Comparison of ENCODE assay signal across 8 cellular contexts in the genomic region with DNA sequence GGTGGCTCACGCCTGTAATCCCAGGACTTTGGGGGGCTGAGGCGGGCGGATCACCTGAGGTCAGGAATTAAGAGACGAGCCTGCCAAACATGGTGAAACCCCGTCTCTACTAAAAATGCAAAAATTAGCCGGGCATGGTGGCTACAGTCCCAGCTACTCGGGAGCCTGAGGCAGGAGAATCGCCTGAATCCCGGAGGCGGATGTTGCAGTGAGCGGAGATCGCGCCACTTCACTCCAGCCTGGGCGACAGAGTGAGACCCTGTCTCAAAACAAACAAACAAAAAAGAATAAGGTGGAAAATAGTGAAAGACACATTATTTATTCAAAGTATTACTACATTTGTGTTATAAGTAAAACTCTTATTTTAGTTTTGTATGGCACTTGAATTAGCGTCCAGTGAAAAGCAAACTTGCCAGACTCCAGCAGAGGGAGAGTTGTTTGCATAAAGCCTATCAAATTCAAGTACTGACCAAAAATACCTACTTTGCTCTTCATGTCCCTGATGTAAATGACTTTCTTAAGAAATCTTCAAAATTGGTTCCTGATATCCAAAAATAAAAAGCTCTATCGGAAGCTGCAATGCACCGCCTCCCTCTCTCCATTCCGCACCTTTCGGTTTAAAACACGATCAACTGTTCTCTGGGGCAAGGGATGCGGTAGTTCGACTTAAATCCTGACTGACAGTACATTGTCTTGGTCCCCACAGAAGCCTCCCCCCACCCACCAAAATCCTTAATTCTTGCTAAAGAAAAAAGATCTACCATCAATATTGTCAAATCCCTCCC. TPM values are rescaled to one million over a fixed set of nuclear protein-coding genes. Genes with fewer than 3 reads are reported as not detected.
A peak's percentile ranks its signal among the peaks of the same experiment; 100 is the strongest.
DNase-seq lines count a peak whose midpoint lies in the region; ATAC-seq and TF ChIP-seq lines count a peak whose summit lies in the region.

No MANE protein-coding gene starts in this region.

- POLR2A ChIA-PET in AG04450 (lab: Yijun Ruan, JAX), result interaction anchor here (1.1 to 1.6 kb wide), 3 partner anchors 79 to 191 kb away, joined by 3 to 8 read pairs (median 3); no protein-coding TSS in a partner anchor
- POLR2A ChIA-PET in HEK293T (lab: Yijun Ruan, JAX), result no interaction called here

- H3K36me3 ChIP-seq in mesodermal cell (ENCODE audit: control insufficient read depth, insufficient read depth, low read length), result peaks cover 28% of the 10 kb centered on the region

- TF ChIP-seq CTCF in AG04450 (IDR thresholded peaks at IDR 0.05; ENCODE audit: low read depth, low read length), result peak; percentile 24; the same call in 1 of the 2 replicates
- peak; percentile 7 for TF ChIP-seq CTCF in cardiac fibroblast (IDR thresholded peaks at IDR 0.05; ENCODE audit: low read depth, low read length)

- H3K27me3 ChIP-seq in AG04450 (ENCODE audit: control insufficient read depth, insufficient read depth, low read length), result no peaks in the 10 kb centered on the region

- ATAC-seq in HG02588 (IDR thresholded peaks at IDR 0.05; ENCODE audit: unreplicated experiment), result no peak
- ATAC-seq in HG03045 (IDR thresholded peaks at IDR 0.05; ENCODE audit: unreplicated experiment), result no peak

- peak overlapping the region; percentile 98 to 100 (median 98) for H3K4me3 Mint-ChIP-seq in IgD-negative memory B cell

- peaks cover 9% of the 10 kb centered on the region for H3K36me3 Mint-ChIP-seq in IgD-negative memory B cell

- WGBS in mesodermal cell (ENCODE audit: insufficient coverage in 2 of 2), 2 experiments, result 29 to 35% methylated on average over 13 to 16 of the region's 22 CpGs

- H3K4me3 ChIP-seq in AG04450 (ENCODE audit: low read depth, low read length), result peak overlapping the region; percentile 93
- peak overlapping the region; percentile 77 to 91 for H3K4me3 ChIP-seq in cardiac fibroblast (replicated peaks in 1 of 2; ENCODE audit: low read depth in 2 of 2, low read length in 2 of 2)
- H3K4me3 ChIP-seq in mesodermal cell (ENCODE audit: extremely low read depth, insufficient read depth, low read length, poor library complexity, severe bottlenecking), result peak overlapping the region; percentile 89

- H3K27ac ChIP-seq in AG04450 (ENCODE audit: low read depth, low read length) (no peak overlapping the region), mesodermal cell (ENCODE audit: low read depth, low read length, severe bottlenecking) (peak overlapping the region; percentile 92)

- DNase-seq in AG04450 (ENCODE audit: low read depth, low spot score) (no peak), cardiac fibroblast (ENCODE audit: low read depth in 2 of 2) (peak; percentile 29 to 30), NK-92 (lab: John Stamatoyannopoulos, UW; ENCODE audit: unreplicated experiment) (no peak), HEK293T (ENCODE audit: extremely low spot score) (no peak)

- H3K27ac Mint-ChIP-seq in IgD-negative memory B cell, result peak overlapping the region; percentile 96 to 100 (median 99)

- H3K9me3 ChIP-seq in AG04450 (ENCODE audit: control insufficient read depth, insufficient read depth, low read length), result no peaks in the 10 kb centered on the region; the same call in 1 of the 2 replicates
- no peaks in the 10 kb centered on the region for H3K9me3 ChIP-seq in mesodermal cell (ENCODE audit: control insufficient read depth, low read length)

- no peaks in the 10 kb centered on the region for H3K27me3 Mint-ChIP-seq in IgD-negative memory B cell

- CTCF ChIA-PET in AG04450 (lab: Charles Lee), result no interaction called here
- CTCF ChIA-PET in HEK293T (lab: Yijun Ruan, JAX), result no interaction called here

- no peaks in the 10 kb centered on the region for H3K9me3 Mint-ChIP-seq in IgD-negative memory B cell

- H3K4me1 ChIP-seq in mesodermal cell (ENCODE audit: control insufficient read depth, insufficient read depth, low read length, poor library complexity, severe bottlenecking), result no peaks in the 10 kb centered on the region

- peaks cover 29 to 54% (median 47%) of the 10 kb centered on the region in 3 donors for H3K4me1 Mint-ChIP-seq in IgD-negative memory B cell

TF ChIP-seq in HEK293T, 16 proteins besides CTCF, POLR2A, EP300 and RAD21:
- no peak for TF ChIP-seq NFRKB (IDR thresholded peaks at IDR 0.05)
- no peak for TF ChIP-seq BHLHE40 (IDR thresholded peaks at IDR 0.05; ENCODE audit: borderline replicate concordance)
- TF ChIP-seq L3MBTL2 (conservative IDR thresholded peaks at IDR 0.05), result no peak
- TF ChIP-seq ARNT (IDR thresholded peaks at IDR 0.05), result no peak
- no peak for TF ChIP-seq FOXA1 (IDR thresholded peaks at IDR 0.05)
- TF ChIP-seq TARDBP (IDR thresholded peaks at IDR 0.05), result no peak
- TF ChIP-seq, protein P1, sequence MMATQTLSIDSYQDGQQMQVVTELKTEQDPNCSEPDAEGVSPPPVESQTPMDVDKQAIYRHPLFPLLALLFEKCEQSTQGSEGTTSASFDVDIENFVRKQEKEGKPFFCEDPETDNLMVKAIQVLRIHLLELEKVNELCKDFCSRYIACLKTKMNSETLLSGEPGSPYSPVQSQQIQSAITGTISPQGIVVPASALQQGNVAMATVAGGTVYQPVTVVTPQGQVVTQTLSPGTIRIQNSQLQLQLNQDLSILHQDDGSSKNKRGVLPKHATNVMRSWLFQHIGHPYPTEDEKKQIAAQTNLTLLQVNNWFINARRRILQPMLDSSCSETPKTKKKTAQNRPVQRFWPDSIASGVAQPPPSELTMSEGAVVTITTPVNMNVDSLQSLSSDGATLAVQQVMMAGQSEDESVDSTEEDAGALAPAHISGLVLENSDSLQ (IDR thresholded peaks at IDR 0.05), result no peak
- no peak for TF ChIP-seq FOXK2 (IDR thresholded peaks at IDR 0.05)
- no peak for TF ChIP-seq FOXM1 (IDR thresholded peaks at IDR 0.05; ENCODE audit: borderline replicate concordance)
- no peak for TF ChIP-seq SUZ12 (IDR thresholded peaks at IDR 0.05)
- no peak for TF ChIP-seq ZNF384 (IDR thresholded peaks at IDR 0.05)
- no peak for TF ChIP-seq CTBP1 (IDR thresholded peaks at IDR 0.05; ENCODE audit: borderline replicate concordance)
- TF ChIP-seq SP1 (IDR thresholded peaks at IDR 0.05), result no peak
- TF ChIP-seq ELF4 (IDR thresholded peaks at IDR 0.05), result no peak

RNA-seq across cellular contexts. Expression of a gene that starts 1.2 kb away (rescaled TPM):
- polyA plus RNA-seq in AG04450 (2011; rRNA removed) (21.1 and 31.2 TPM in 2 replicates), IgD-negative memory B cell (13.8 TPM)
- 21.0 and 40.2 TPM in 2 replicates for polyA minus RNA-seq in AG04450 (2011; rRNA and poly(A)+ RNA removed)
- 17.9 TPM for polyA plus RNA-seq in mesodermal cell (2013, experiment 1 of 2)
- 28.2 TPM for polyA plus RNA-seq in mesodermal cell (2013, experiment 2 of 2)

Comparison
In these comparisons a context has a peak if more than half of its experiments do, and no peak if none do; other contexts are left out.
1. DNase-seq: peak in cardiac fibroblast (2 of 2); none in AG04450 (single experiment), NK-92 (single experiment) and HEK293T (single experiment).
2. Peak in every context shown above with its lines, with median percentiles within 50 percentile points of each other: H3K4me3 ChIP-seq.